8 cellular contexts compared by ENCODE assay signal in the genomic region with DNA sequence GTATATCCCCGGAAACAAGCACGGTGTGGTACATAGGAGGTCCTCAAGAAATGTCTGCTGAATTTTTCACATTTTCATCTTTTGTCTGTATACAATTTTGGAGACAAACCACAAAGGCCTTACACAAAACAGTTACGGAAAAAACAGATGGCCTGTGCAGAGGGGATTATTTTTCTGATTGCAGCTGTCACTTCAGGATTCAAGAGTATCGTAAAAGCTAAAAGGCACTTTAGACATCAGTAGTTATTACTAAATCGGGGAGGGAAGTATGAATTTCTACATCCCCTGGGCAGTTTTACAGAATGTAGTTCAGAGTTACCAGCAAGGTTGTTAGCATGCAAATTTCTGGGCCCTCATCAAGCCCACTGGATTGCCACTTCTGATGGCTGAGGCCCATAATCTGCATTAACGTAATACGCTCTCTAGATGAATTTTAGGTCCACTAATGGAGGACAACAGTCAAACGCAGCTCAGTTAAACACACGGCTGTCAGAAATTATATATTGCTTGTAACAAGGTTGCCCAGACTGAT. TPM values are rescaled to one million over a fixed set of nuclear protein-coding genes. Genes with fewer than 3 reads are reported as not detected.
DNase-seq lines count a peak whose midpoint lies in the region; ATAC-seq and TF ChIP-seq lines count a peak whose summit lies in the region.

No MANE protein-coding gene starts in this region.

- DNase-seq in NOMO-1 treated with DMSO at 0.1 percent for 48 hours (lab: John Stamatoyannopoulos, UW; ENCODE audit: unreplicated experiment) (peak; percentile 11), NOMO-1 (lab: John Stamatoyannopoulos, UW; ENCODE audit: unreplicated experiment in 2 of 2) (no peak), Panc1 (ENCODE audit: low read depth, low spot score) (no peak), fibroblast of mammary gland (ENCODE audit: low read depth) (no peak), stomach (no peak), aorta (no peak)

- BruUV-seq in Panc1 (replicated peaks; lab: Mats Ljungman, UMichigan), result no TSS peak

- POLR2A ChIA-PET in Panc1 (lab: Charles Lee), result no interaction called here

- ATAC-seq in Panc1 (no peak), HG03457 (IDR thresholded peaks at IDR 0.05; ENCODE audit: unreplicated experiment) (no peak), aorta (ENCODE audit: low FRiP score) (no peak), HG03159 (IDR thresholded peaks at IDR 0.05; ENCODE audit: unreplicated experiment) (no peak)

- CTCF ChIA-PET in Panc1 (lab: Charles Lee), result no interaction called here

- TF ChIP-seq EP300 in stomach (IDR thresholded peaks at IDR 0.05), result no peak

- no peak for TF ChIP-seq POLR2A in stomach (IDR thresholded peaks at IDR 0.05)

- H3K36me3 ChIP-seq in Panc1 (ENCODE audit: control insufficient read depth, insufficient read depth, low read length), result no peaks in the 10 kb centered on the region; the same call in 1 of the 2 replicates
- peaks cover 5 to 17% (median 14%) of the 10 kb centered on the region in 4 donors for H3K36me3 ChIP-seq in stomach
- no peaks in the 10 kb centered on the region for H3K36me3 ChIP-seq in aorta (ENCODE audit: control insufficient read depth in 1 of 2, insufficient read depth in 2 of 2, low read length in 1 of 2)

- H3K4me3 ChIP-seq in Panc1 (ENCODE audit: low read depth in 2 of 2, low read length in 2 of 2) (peak overlapping the region; percentile 69 to 74), fibroblast of mammary gland (ENCODE audit: control insufficient read depth, low read depth, low read length) (peak overlapping the region; percentile 68), stomach (peak overlapping the region; percentile 63 to 95 (median 90)), aorta (ENCODE audit: low read length in 2 of 2) (no peak overlapping the region)

- in situ Hi-C loops in Panc1 (cut with HindIII; ENCODE audit: low pct_unique_long_range_greater_than_20kb, low sequenced_read_pairs), result no loop called here

- H3K4me1 ChIP-seq in Panc1 (ENCODE audit: control insufficient read depth, insufficient read depth, low read length), result peaks cover 20% of the 10 kb centered on the region
- peaks cover 15 to 58% (median 28%) of the 10 kb centered on the region in 4 donors for H3K4me1 ChIP-seq in stomach
- H3K4me1 ChIP-seq in aorta (ENCODE audit: control insufficient read depth in 1 of 2, insufficient read depth in 2 of 2, low read length in 2 of 2), result peaks cover 0 to 2% of the 10 kb centered on the region in 2 donors

- WGBS in stomach, 5 donors, result 54 to 67% (median 64%) methylated on average over 9 of the region's 9 CpGs
- WGBS in aorta, 2 donors, result 76 to 81% methylated on average over 9 of the region's 9 CpGs

- peak overlapping the region; percentile 84 for H3K27ac ChIP-seq in Panc1 (ENCODE audit: low read length)
- H3K27ac ChIP-seq in stomach, result peak overlapping the region in 4 of 5 donors; percentile 86 to 95 (median 91)
- no peak overlapping the region for H3K27ac ChIP-seq in aorta (ENCODE audit: low read depth in 1 of 2, low read length in 2 of 2)

- intact Hi-C loops in Panc1 (cut with micrococcal nuclease; ENCODE audit: unreplicated experiment), result loop anchor here (5.0 kb wide), 1 partner anchor 51 kb away; no protein-coding TSS in a partner anchor
- intact Hi-C loops in stomach (cut with DNase I; ENCODE audit: low total_unique reads), result no loop called here
- intact Hi-C loops in aorta (cut with DNase I), result loop anchor here (5.0 kb wide), 1 partner anchor 149 kb away; the partner anchor contains the start of gene CRYBG3 (in 2 of the 2)

- TF ChIP-seq CTCF in Panc1 (IDR thresholded peaks at IDR 0.05), result no peak
- no peak for TF ChIP-seq CTCF in fibroblast of mammary gland (conservative IDR thresholded peaks at IDR 0.05; ENCODE audit: control insufficient read depth, insufficient read depth, low read depth, low read length)
- no peak for TF ChIP-seq CTCF in stomach (IDR thresholded peaks at IDR 0.05)

- H3K27me3 ChIP-seq in Panc1 (ENCODE audit: control insufficient read depth, insufficient read depth, low read length), result no peaks in the 10 kb centered on the region
- H3K27me3 ChIP-seq in stomach, result no peaks in the 10 kb centered on the region
- H3K27me3 ChIP-seq in aorta (ENCODE audit: control insufficient read depth in 1 of 2, insufficient read depth in 2 of 2, low read length in 1 of 2), result no peaks in the 10 kb centered on the region

- H3K9me3 ChIP-seq in Panc1 (ENCODE audit: control insufficient read depth, insufficient read depth, low read depth, low read length) (no peaks in the 10 kb centered on the region), stomach (no peaks in the 10 kb centered on the region), aorta (ENCODE audit: control insufficient read depth, low read length) (no peaks in the 10 kb centered on the region)

RNA-seq across cellular contexts. Expression of gene RIOX2, which starts 1.2 kb away (rescaled TPM):
- 44.1 TPM for total RNA-seq in Panc1 (2021; ENCODE audit: unreplicated experiment)
- 33.1 TPM for polyA plus RNA-seq in Panc1 (2012; ENCODE audit: insufficient read length)
- total RNA-seq in stomach, result 10 to 100 TPM in 4 of 5 donors, under 1 TPM in 1; 0.58 to 28.1 (median 16.3) TPM
- 10 to 100 TPM; 13.0 to 18.8 (median 17.7) TPM for polyA plus RNA-seq in stomach
- 10 to 100 TPM; 15.7 to 25.8 TPM for total RNA-seq in aorta
- polyA plus RNA-seq in aorta, result 10 to 100 TPM in 1 of 2 donors, 1 to 10 TPM in 1; 6.3 to 12.7 TPM

Comparison
In these comparisons a context has a peak if more than half of its experiments do, and no peak if none do; other contexts are left out.
1. H3K27ac ChIP-seq: peak in Panc1 (single experiment) and stomach (4 of 5); none in aorta (0 of 2).
2. H3K4me3 ChIP-seq: peak in Panc1 (2 of 2), fibroblast of mammary gland (single experiment) and stomach (4 of 4); none in aorta (0 of 2).